3 cellular contexts compared by ENCODE assay signal in genomic region chr4:143597271-143597670, GRCh38.
"Had no signal": no experiment of that assay in that cellular context is flagged by ENCODE, and none has a peak within 500 bp of the region (broad histone marks: within the 10 kb centered on the region; RNA-seq: fewer than 3 reads in every experiment).

No MANE protein-coding gene starts in this region.

- ATAC-seq: GM12878 had no signal

- DNase-seq: GDM1, GF-D8 had no signal

- H3K4me3 ChIP-seq: GM12878 had no signal
